In the genomic region with DNA sequence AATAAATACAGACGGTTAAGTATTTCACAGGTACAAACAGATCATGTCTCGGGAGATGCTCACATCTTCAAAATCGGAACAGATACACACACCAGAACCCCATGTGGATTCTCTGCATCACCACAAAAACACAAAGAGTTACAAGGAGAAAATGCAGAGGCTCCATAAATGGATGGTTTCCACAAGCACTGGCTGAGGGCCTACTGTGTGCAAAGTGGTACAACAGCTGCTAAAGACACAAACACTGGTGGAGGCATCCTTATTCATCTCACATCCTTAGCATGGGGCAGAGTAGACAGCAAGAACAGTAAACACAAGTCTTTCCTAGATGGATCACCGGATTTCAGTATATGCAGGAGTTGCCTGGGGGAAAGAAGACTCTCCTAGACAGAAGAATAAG, we compare ENCODE assay signal across 18 cellular contexts.
DNase-seq lines count a peak whose midpoint lies in the region; ATAC-seq, FAIRE-seq and TF ChIP-seq lines count a peak whose summit lies in the region.
"Had no signal": no experiment of that assay in that cellular context is flagged by ENCODE, and none has a peak within 500 bp of the region (broad histone marks: within the 10 kb centered on the region; RNA-seq: fewer than 3 reads in every experiment).

No MANE protein-coding gene starts in this region.

- intact Hi-C loops in HepG2 (cut with micrococcal nuclease; ENCODE audit: unreplicated experiment): no loop called here
- intact Hi-C loops in right lobe of liver (cut with DNase I): no loop called here
- intact Hi-C loops in K562 (cut with micrococcal nuclease): no loop called here
- intact Hi-C loops in right cardiac atrium (cut with DNase I): no loop called here

- H3K79me2 ChIP-seq in HepG2 (ENCODE audit: insufficient read depth, low read length): no peaks in the 10 kb centered on the region
- H3K79me2 ChIP-seq in K562 (ENCODE audit: control insufficient read depth, insufficient read depth, low read length): peaks cover 4% of the 10 kb centered on the region
- no peaks in the 10 kb centered on the region for H3K79me2 ChIP-seq in GM23248 (ENCODE audit: insufficient read depth)

- H3K4me1 ChIP-seq in HepG2 (ENCODE audit: insufficient read depth, low read length) (peaks cover 5% of the 10 kb centered on the region; the same call in 1 of the 2 replicates), right lobe of liver (no peaks in the 10 kb centered on the region), K562 (replicated peaks in 1 of 2; ENCODE audit: control insufficient read depth in 2 of 2, insufficient read depth in 2 of 2, low read length in 2 of 2) (peaks cover 9 to 31% of the 10 kb centered on the region in 2 experiments), GM23248 (ENCODE audit: insufficient read depth) (no peaks in the 10 kb centered on the region), right cardiac atrium (ENCODE audit: control insufficient read depth, insufficient read depth, low read length) (peaks cover 4% of the 10 kb centered on the region)

- H3K27ac Mint-ChIP-seq in nephron progenitor cell: peak overlapping the region; percentile 68
- H3K27ac Mint-ChIP-seq: CD4-positive, alpha-beta T cell; GM23338 had no signal

- no peaks in the 10 kb centered on the region for H3K36me3 ChIP-seq in HepG2 (replicated peaks in 1 of 2; ENCODE audit: control insufficient read depth in 1 of 2, insufficient read depth in 2 of 2, low read length in 2 of 2)
- no peaks in the 10 kb centered on the region for H3K36me3 ChIP-seq in right lobe of liver
- peaks cover 7% of the 10 kb centered on the region; the same call in 2 of the 3 replicates for H3K36me3 ChIP-seq in K562 (ENCODE audit: control insufficient read depth, insufficient read depth, low read length)
- H3K36me3 ChIP-seq in GM23248 (ENCODE audit: low read depth): no peaks in the 10 kb centered on the region
- H3K36me3 ChIP-seq: HAP-1 had no signal

- peaks cover 8% of the 10 kb centered on the region for H3K9me3 Mint-ChIP-seq in nephron progenitor cell
- H3K9me3 Mint-ChIP-seq: CD4-positive, alpha-beta T cell; GM23338 had no signal

- H3K4me3 ChIP-seq in HepG2 (replicated peaks in 1 of 3; ENCODE audit: insufficient read depth in 1 of 3, low read depth in 2 of 3, low read length in 3 of 3) (no peak overlapping the region), right lobe of liver (no peak overlapping the region), K562 (no peak overlapping the region), GM23248 (no peak overlapping the region), right cardiac atrium (ENCODE audit: low read length) (no peak overlapping the region)
- H3K4me3 ChIP-seq: GM12878, GM23338, HAP-1 had no signal

- TF ChIP-seq EP300 in HepG2 (IDR thresholded peaks at IDR 0.05; ENCODE audit: low read depth in 2 of 2, low read length in 2 of 2) (no peak), HepG2 (CRISPR knock-in tag; IDR thresholded peaks at IDR 0.05; ENCODE audit: borderline replicate concordance) (no peak), K562 (IDR thresholded peaks at IDR 0.05; ENCODE audit: low read length) (no peak)

- CTCF ChIA-PET in HepG2 (lab: Yijun Ruan, JAX; ENCODE audit: low intra/inter-chr PET ratio, low total read pairs): no interaction called here
- CTCF ChIA-PET in K562 (lab: Yijun Ruan, JAX; ENCODE audit: low intra/inter-chr PET ratio): no interaction called here

- FAIRE-seq in HepG2 (lab: Jason Lieb, UNC) (no peak), K562 (lab: Jason Lieb, UNC) (no peak)
- FAIRE-seq: GM12878, GM18507, HTR-8/SVneo had no signal

- H3K9me1 ChIP-seq in K562 (ENCODE audit: control insufficient read depth, insufficient read depth, low read length): no peaks in the 10 kb centered on the region

- H3K27me3 Mint-ChIP-seq in nephron progenitor cell (ENCODE audit: low read depth, poor library complexity): no peaks in the 10 kb centered on the region
- H3K27me3 Mint-ChIP-seq: CD4-positive, alpha-beta T cell had no signal

- DNase-seq in HepG2 (ENCODE audit: low spot score) (no peak), right lobe of liver (no peak), K562 (ENCODE audit: extremely low read depth in 1 of 4, low spot score in 3 of 4) (no peak), nephron progenitor cell (no peak), GM23248 (no peak), NCI-H524 treated with DMSO at 0.1 percent for 48 hours (lab: John Stamatoyannopoulos, UW) (no peak), right cardiac atrium (no peak)
- DNase-seq: 8988T; AML-193; C1 segment of cervical spinal cord; CD4-positive, alpha-beta T cell; DMS79; IMR-90 had no signal

- H2AFZ ChIP-seq in HepG2 (ENCODE audit: low read length) (no peak overlapping the region), K562 (ENCODE audit: low read depth, low read length) (no peak overlapping the region), GM23248 (no peak overlapping the region)
- H2AFZ ChIP-seq: GM23338 had no signal

- TF ChIP-seq CTCF in HepG2 (CRISPR knock-in tag; IDR thresholded peaks at IDR 0.05) (no peak), right lobe of liver (IDR thresholded peaks at IDR 0.05) (no peak), K562 (IDR thresholded peaks at IDR 0.05 in 2 of 3, conservative IDR thresholded peaks at IDR 0.05 in 1 of 3; ENCODE audit: insufficient read depth in 2 of 3, low read depth in 1 of 3, low read length in 3 of 3) (no peak), nephron progenitor cell (IDR thresholded peaks at IDR 0.05) (no peak)

- BruUV-seq in HepG2 (replicated peaks; lab: Mats Ljungman, UMichigan) (no TSS peak), K562 (replicated peaks; lab: Mats Ljungman, UMichigan) (no TSS peak)

- H3K9me2 ChIP-seq in GM23248 (ENCODE audit: insufficient read depth): no peaks in the 10 kb centered on the region

- H3F3A ChIP-seq in GM23248 (ENCODE audit: insufficient read depth): no peaks in the 10 kb centered on the region

- TF ChIP-seq RAD21 in HepG2 (CRISPR knock-in tag; IDR thresholded peaks at IDR 0.05): no peak
- TF ChIP-seq RAD21 in K562 (CRISPR knock-in tag; conservative IDR thresholded peaks at IDR 0.05 in 1 of 2, IDR thresholded peaks at IDR 0.05 in 1 of 2): no peak

- ATAC-seq in HepG2: no peak
- ATAC-seq in right lobe of liver: no peak
- ATAC-seq in K562: no peak
- no peak for ATAC-seq in right cardiac atrium
- ATAC-seq: GM12878 had no signal

- H4K20me1 ChIP-seq in HepG2 (ENCODE audit: insufficient read depth, low read length) (no peaks in the 10 kb centered on the region), K562 (replicated peaks; ENCODE audit: control insufficient read depth, insufficient read depth, low read length) (no peaks in the 10 kb centered on the region), GM23248 (ENCODE audit: insufficient read depth) (no peaks in the 10 kb centered on the region)

- POLR2A ChIA-PET in HepG2 (lab: Yijun Ruan, JAX) (no interaction called here), K562 (lab: Yijun Ruan, JAX) (interaction anchor here (0.7 to 1.5 kb wide), 2 partner anchors 14 to 15 kb away, joined by 3 to 4 read pairs; no protein-coding TSS in a partner anchor)

- WGBS in HepG2 (ENCODE audit: low lambda C conversion rate): 73% methylated on average over 4 of the region's 4 CpGs
- 68% methylated on average over 4 of the region's 4 CpGs for WGBS in right lobe of liver (ENCODE audit: insufficient coverage, low coverage, low lambda C conversion rate, missing lambda C conversion rate)
- WGBS in K562 (ENCODE audit: insufficient coverage, low coverage, missing lambda C conversion rate): 79% methylated on average over 4 of the region's 4 CpGs
- WGBS in GM23248 (ENCODE audit: low coverage in 1 of 2, low lambda C conversion rate in 2 of 2, missing lambda C conversion rate in 2 of 2), 2 experiments: 72 to 74% methylated on average over 4 of the region's 4 CpGs
- 84% methylated on average over 4 of the region's 4 CpGs for WGBS in right cardiac atrium

- H3K27me3 ChIP-seq in HepG2 (ENCODE audit: control insufficient read depth in 1 of 2, insufficient read depth in 2 of 2, low read length in 2 of 2): no peaks in the 10 kb centered on the region
- no peaks in the 10 kb centered on the region for H3K27me3 ChIP-seq in right lobe of liver
- no peaks in the 10 kb centered on the region for H3K27me3 ChIP-seq in K562 (ENCODE audit: control insufficient read depth in 2 of 2, insufficient read depth in 2 of 2, low read length in 2 of 2)
- no peaks in the 10 kb centered on the region for H3K27me3 ChIP-seq in GM23248 (replicated peaks; ENCODE audit: insufficient read depth)
- H3K27me3 ChIP-seq in right cardiac atrium (ENCODE audit: control insufficient read depth, insufficient read depth): no peaks in the 10 kb centered on the region

- H3K9me3 ChIP-seq in HepG2 (ENCODE audit: low read length): no peaks in the 10 kb centered on the region
- no peaks in the 10 kb centered on the region for H3K9me3 ChIP-seq in right lobe of liver
- peaks cover 4% of the 10 kb centered on the region; the same call in 1 of the 2 replicates for H3K9me3 ChIP-seq in K562 (replicated peaks; ENCODE audit: control insufficient read depth, insufficient read depth, low read depth, low read length)
- no peaks in the 10 kb centered on the region for H3K9me3 ChIP-seq in GM23248 (ENCODE audit: low read depth)
- no peaks in the 10 kb centered on the region for H3K9me3 ChIP-seq in right cardiac atrium (ENCODE audit: control insufficient read depth, low read length)
- H3K9me3 ChIP-seq: HAP-1 had no signal

- in situ Hi-C loops in HepG2 (cut with HindIII; ENCODE audit: extremely low pct_ligation_motif_present, low pct_unique_long_range_greater_than_20kb) (no loop called here), K562 (cut with MboI) (no loop called here), GM23248 (cut with MboI) (no loop called here)

- H3K4me1 Mint-ChIP-seq in nephron progenitor cell: peaks cover 53% of the 10 kb centered on the region

- H3K9ac ChIP-seq in HepG2 (ENCODE audit: insufficient read depth, low read depth, low read length): no peak overlapping the region
- H3K9ac ChIP-seq in K562 (ENCODE audit: insufficient read depth in 1 of 2, low read depth in 2 of 2, low read length in 2 of 2): no peak overlapping the region
- H3K9ac ChIP-seq in GM23248: no peak overlapping the region

- no peak overlapping the region for H3K4me2 ChIP-seq in HepG2 (ENCODE audit: low read depth, low read length)
- no peak overlapping the region for H3K4me2 ChIP-seq in K562 (ENCODE audit: insufficient read depth, low read length)
- no peak overlapping the region for H3K4me2 ChIP-seq in GM23248 (ENCODE audit: unreplicated experiment)
- H3K4me2 ChIP-seq: GM23338 had no signal

- no peak overlapping the region for H3K4me3 Mint-ChIP-seq in nephron progenitor cell
- H3K4me3 Mint-ChIP-seq: CD4-positive, alpha-beta T cell; GM23338 had no signal

- H3K27ac ChIP-seq in HepG2 (ENCODE audit: extremely low read length, insufficient read depth, low read length) (no peak overlapping the region), right lobe of liver (no peak overlapping the region), K562 (ENCODE audit: extremely low read depth, low read depth, low read length) (no peak overlapping the region), GM23248 (no peak overlapping the region), right cardiac atrium (ENCODE audit: low read length) (no peak overlapping the region)

- TF ChIP-seq POLR2A in HepG2 (IDR thresholded peaks at IDR 0.05; ENCODE audit: insufficient read depth in 1 of 2, low read depth in 2 of 2, low read length in 2 of 2) (no peak), right lobe of liver (IDR thresholded peaks at IDR 0.05) (no peak), K562 (conservative IDR thresholded peaks at IDR 0.05) (no peak)

- peaks cover 25% of the 10 kb centered on the region for H3K36me3 Mint-ChIP-seq in nephron progenitor cell (ENCODE audit: low read depth)
